Comparison of ENCODE assay signal across 13 cellular contexts in the genomic region with DNA sequence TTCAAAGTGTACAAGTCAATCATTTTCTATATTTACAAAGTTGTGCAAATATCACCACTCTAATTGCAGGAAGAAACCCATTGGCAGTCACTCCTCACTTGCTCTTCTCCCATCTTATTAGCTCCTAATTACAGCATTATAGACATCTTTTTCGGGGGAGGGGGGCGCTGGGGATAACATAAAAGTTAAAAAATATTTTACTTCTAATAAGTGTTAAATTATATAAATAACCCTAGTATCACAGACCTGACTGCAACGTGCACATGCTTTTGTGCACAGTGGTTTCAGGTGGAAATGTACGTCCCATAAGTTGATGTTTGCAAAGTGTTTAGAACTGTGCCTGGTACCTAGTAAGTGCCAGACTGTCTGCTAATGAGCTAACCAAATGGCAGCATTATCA.
"Had no signal": no experiment of that assay in that cellular context is flagged by ENCODE, and none has a peak within 500 bp of the region (broad histone marks: within the 10 kb centered on the region; RNA-seq: fewer than 3 reads in every experiment).

No MANE protein-coding gene starts in this region.

- H3K4me3 Mint-ChIP-seq: dendritic cell treated with granulocyte-macrophage colony-stimulating factor and Interleukin-4, amounts not matched to agents 40 ng/mL and 50 ng/mL, for 4 days; naive thymus-derived CD4-positive, alpha-beta T cell; stimulated activated effector memory CD8-positive, alpha-beta T cell treated with anti-CD3 and anti-CD28 coated beads, Interleukin-12 subunit alpha, Interleukin-12 subunit beta, amount 100 ng/mL, for 72 hours; stimulated activated naive CD8-positive, alpha-beta T cell treated with anti-CD3 and anti-CD28 coated beads, Interleukin-15, Interleukin-2, amounts not matched to agents 100 ng/mL and 50 ng/mL, for 24 hours had no signal

- H3K79me2 ChIP-seq: hepatocyte had no signal

- H3K9me3 Mint-ChIP-seq: stimulated activated effector memory CD8-positive, alpha-beta T cell treated with anti-CD3 and anti-CD28 coated beads, Interleukin-12 subunit alpha, Interleukin-12 subunit beta, amount 100 ng/mL, for 72 hours; stimulated activated naive CD8-positive, alpha-beta T cell treated with anti-CD3 and anti-CD28 coated beads, Interleukin-15, Interleukin-2, amounts not matched to agents 100 ng/mL and 50 ng/mL, for 24 hours had no signal

- DNase-seq: foreskin keratinocyte; mammary epithelial cell; naive thymus-derived CD4-positive, alpha-beta T cell; posterior cingulate gyrus; stimulated activated CD4-positive, alpha-beta T cell treated with anti-CD3 and anti-CD28 coated beads, Interleukin-4, amount 100 ng/mL, for 1 hour; stimulated activated CD8-positive, alpha-beta memory T cell treated with anti-CD3 and anti-CD28 coated beads, Interleukin-4, amount 100 ng/mL, for 48 hours had no signal

- H3K27ac Mint-ChIP-seq: dendritic cell treated with granulocyte-macrophage colony-stimulating factor and Interleukin-4, amounts not matched to agents 40 ng/mL and 50 ng/mL, for 4 days; naive thymus-derived CD4-positive, alpha-beta T cell; stimulated activated effector memory CD8-positive, alpha-beta T cell treated with anti-CD3 and anti-CD28 coated beads, Interleukin-12 subunit alpha, Interleukin-12 subunit beta, amount 100 ng/mL, for 72 hours; stimulated activated naive CD8-positive, alpha-beta T cell treated with anti-CD3 and anti-CD28 coated beads, Interleukin-15, Interleukin-2, amounts not matched to agents 100 ng/mL and 50 ng/mL, for 24 hours had no signal

- H3K36me3 Mint-ChIP-seq: stimulated activated effector memory CD8-positive, alpha-beta T cell treated with anti-CD3 and anti-CD28 coated beads, Interleukin-12 subunit alpha, Interleukin-12 subunit beta, amount 100 ng/mL, for 72 hours had no signal

- H3K27ac ChIP-seq: foreskin keratinocyte, hepatocyte, tibial nerve, upper lobe of right lung had no signal

- H2AFZ ChIP-seq: hepatocyte had no signal

- H3K4me1 Mint-ChIP-seq: naive thymus-derived CD4-positive, alpha-beta T cell; stimulated activated effector memory CD8-positive, alpha-beta T cell treated with anti-CD3 and anti-CD28 coated beads, Interleukin-12 subunit alpha, Interleukin-12 subunit beta, amount 100 ng/mL, for 72 hours had no signal

- H3K9me3 ChIP-seq: upper lobe of right lung had no signal

- ATAC-seq: foreskin keratinocyte; naive thymus-derived CD4-positive, alpha-beta T cell; right cardiac atrium; stimulated activated effector memory CD8-positive, alpha-beta T cell treated with anti-CD3 and anti-CD28 coated beads, Interleukin-12 subunit alpha, Interleukin-12 subunit beta, amount 100 ng/mL, for 72 hours; upper lobe of right lung had no signal

- H3K27me3 ChIP-seq: foreskin keratinocyte, hepatocyte, tibial nerve, upper lobe of right lung had no signal

- H3K4me1 ChIP-seq: upper lobe of right lung had no signal

- H3K27me3 Mint-ChIP-seq: stimulated activated naive CD8-positive, alpha-beta T cell treated with anti-CD3 and anti-CD28 coated beads, Interleukin-15, Interleukin-2, amounts not matched to agents 100 ng/mL and 50 ng/mL, for 24 hours had no signal

- H3K4me2 ChIP-seq: hepatocyte had no signal
